In genomic region chr2:178819992-178820391, GRCh38 we compare ENCODE assay signal across 9 cellular contexts. TPM values are rescaled to one million over a fixed set of nuclear protein-coding genes. Genes with fewer than 3 reads are reported as not detected.
A peak's percentile ranks its signal among the peaks of the same experiment; 100 is the strongest.
DNase-seq lines count a peak whose midpoint lies in the region; ATAC-seq, FAIRE-seq and TF ChIP-seq lines count a peak whose summit lies in the region.
"Had no signal": no experiment of that assay in that cellular context is flagged by ENCODE, and none has a peak within 500 bp of the region (broad histone marks: within the 10 kb centered on the region; RNA-seq: fewer than 3 reads in every experiment).

No MANE protein-coding gene starts in this region.

- DNase-seq in GM18507 (ENCODE audit: extremely low spot score, insufficient read length, low read depth) = no peak
- no peak for DNase-seq in right atrium auricular region (ENCODE audit: low spot score)
- DNase-seq in DMS153 (lab: John Stamatoyannopoulos, UW) = no peak
- no peak for DNase-seq in hypothalamus (lab: John Stamatoyannopoulos, UW)
- no peak for DNase-seq in SHP77 (lab: John Stamatoyannopoulos, UW)

- TF ChIP-seq CTCF in right atrium auricular region (IDR thresholded peaks at IDR 0.05) = no peak

- no peaks in the 10 kb centered on the region for H3K27me3 ChIP-seq in right atrium auricular region
- H3K27me3 ChIP-seq: thyroid gland had no signal

- peak; percentile 90 for ATAC-seq in GM21528 (IDR thresholded peaks at IDR 0.05; ENCODE audit: low FRiP score, unreplicated experiment)
- peak; percentile 92 for ATAC-seq in HG03575 (IDR thresholded peaks at IDR 0.05; ENCODE audit: extremely low read depth, insufficient number of reproducible peaks, low FRiP score, unreplicated experiment)
- no peak for ATAC-seq in GM18861 (IDR thresholded peaks at IDR 0.05; ENCODE audit: unreplicated experiment)

- no peaks in the 10 kb centered on the region for H3K36me3 ChIP-seq in right atrium auricular region
- H3K36me3 ChIP-seq: thyroid gland had no signal

- peak overlapping the region; percentile 57 to 85 for H3K27ac ChIP-seq in right atrium auricular region
- H3K27ac ChIP-seq: thyroid gland had no signal

- H3K9me3 ChIP-seq in right atrium auricular region = no peaks in the 10 kb centered on the region
- H3K9me3 ChIP-seq: thyroid gland had no signal

- peaks cover 0 to 11% of the 10 kb centered on the region in 2 donors for H3K4me1 ChIP-seq in right atrium auricular region
- H3K4me1 ChIP-seq: thyroid gland had no signal

- peak; percentile 73 for FAIRE-seq in GM18507 (lab: Jason Lieb, UNC)

- peak overlapping the region; percentile 8 to 15 for H3K4me3 ChIP-seq in right atrium auricular region
- H3K4me3 ChIP-seq: thyroid gland had no signal

RNA-seq across cellular contexts. Expression of gene TTN, which starts 12.8 kb away (rescaled TPM):
- total RNA-seq in right atrium auricular region = 1,000 to 10,000 TPM; 1,330 to 3,257 TPM
